8 cellular contexts compared by ENCODE assay signal in the genomic region with DNA sequence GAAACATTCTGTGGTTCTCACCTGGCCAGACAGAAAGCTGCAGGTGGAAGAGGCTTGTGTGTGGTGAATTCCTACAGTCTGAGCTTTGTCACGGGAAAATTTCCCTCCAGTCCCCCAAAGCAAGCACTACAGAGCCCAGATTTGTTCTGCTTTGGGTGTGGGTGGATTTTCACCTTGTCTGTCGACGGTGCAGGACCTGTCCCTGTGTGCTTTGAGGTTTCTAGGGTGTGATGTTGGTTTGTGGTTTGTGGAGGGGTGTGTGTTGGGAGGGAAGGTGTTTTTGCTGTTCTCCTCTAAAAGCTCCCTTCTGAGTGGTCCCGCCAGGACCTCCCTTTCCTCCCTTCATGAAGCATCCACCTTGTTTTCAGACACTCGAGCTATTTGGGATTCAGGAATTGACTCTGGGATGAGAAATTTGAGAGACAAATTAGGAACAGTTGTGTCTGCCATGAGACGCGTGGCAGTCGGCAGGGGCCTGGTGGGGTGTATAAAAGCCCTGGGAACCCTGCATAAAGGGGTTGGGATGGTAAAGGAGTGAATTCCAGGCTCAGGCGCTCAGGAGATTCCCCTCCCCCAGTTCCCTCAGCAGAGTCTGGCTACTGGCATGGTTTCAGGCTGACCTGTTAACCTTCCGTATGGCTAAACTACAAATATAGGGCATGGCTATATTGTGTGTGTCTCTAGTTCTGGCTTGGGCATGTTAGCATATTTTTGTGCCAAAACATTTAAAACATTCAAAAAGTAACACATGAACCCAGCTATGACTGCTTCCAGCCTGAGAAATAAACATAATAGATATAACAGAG.
DNase-seq lines count a peak whose midpoint lies in the region; ATAC-seq, FAIRE-seq and TF ChIP-seq lines count a peak whose summit lies in the region.

No MANE protein-coding gene starts in this region.

- H3K14ac ChIP-seq in H1 (ENCODE audit: insufficient read length), result no peak overlapping the region

- TF ChIP-seq POLR2A in H1 (IDR thresholded peaks at IDR 0.05; ENCODE audit: control extremely low read depth in 1 of 2, low read depth in 2 of 2, low read length in 2 of 2), result no peak

- H2AFZ ChIP-seq in H1 (ENCODE audit: low read length), result no peak overlapping the region

- H3K36me3 ChIP-seq in H1 (ENCODE audit: control insufficient read depth in 2 of 4, insufficient read depth in 4 of 4, low read length in 3 of 4), result no peaks in the 10 kb centered on the region

- peaks cover 27% of the 10 kb centered on the region for H3K36me3 Mint-ChIP-seq in T-cell

- no peak for TF ChIP-seq EP300 in H1 (IDR thresholded peaks at IDR 0.05; ENCODE audit: borderline replicate concordance in 1 of 2, low read depth in 2 of 2, low read length in 2 of 2)

- no peak overlapping the region for H4K5ac ChIP-seq in H1 (ENCODE audit: insufficient read length, low read depth, low read length)

- FAIRE-seq in H1 (lab: Jason Lieb, UNC), result no peak

- H3K4me1 Mint-ChIP-seq in T-cell, result peaks cover 95 to 98% (median 98%) of the 10 kb centered on the region in 3 donors

- peak overlapping the region; percentile 39; the same call in 1 of the 2 replicates for H3K18ac ChIP-seq in H1 (ENCODE audit: extremely low read depth, low read length)

- 72% methylated on average over 10 of the region's 10 CpGs; no CpG with 5 or more reads in 1 of the 2 experiments for whole genome bisulfite sequencing in H1 (ENCODE audit: extremely low coverage in 1 of 2, insufficient coverage in 1 of 2, insufficient read length in 1 of 2, insufficient replicate concordance in 2 of 2, low coverage in 1 of 2, low lambda C conversion rate in 2 of 2, missing lambda C conversion rate in 1 of 2), 2 experiments

- ATAC-seq in GM21423 (IDR thresholded peaks at IDR 0.05; ENCODE audit: unreplicated experiment) (peak; percentile 12), T-cell (replicated peaks in 1 of 4) (peak in 3 of 4 experiments; percentile 45 to 54 (median 48)), HG03108 (IDR thresholded peaks at IDR 0.05; ENCODE audit: unreplicated experiment) (no peak)

- no peak overlapping the region for H4K91ac ChIP-seq in H1 (replicated peaks; ENCODE audit: insufficient read length, low read length)

- H3K9me3 ChIP-seq in H1 (ENCODE audit: insufficient read depth in 2 of 2, low read depth in 1 of 2, low read length in 1 of 2), result no peaks in the 10 kb centered on the region

- DNase-seq in T-cell (peak in 13 of 34 experiments; percentile 16 to 51 (median 42)), H1 (ENCODE audit: low read depth in 1 of 2, low spot score in 2 of 2) (peak in 1 of 2 experiments; percentile 49), SIG-M5 (lab: John Stamatoyannopoulos, UW) (no peak), AML-193 (lab: John Stamatoyannopoulos, UW) (no peak), NCI-H524 (lab: John Stamatoyannopoulos, UW) (no peak)
- peak in 2 of 3 experiments; percentile 27 to 45 for DNase-seq in stimulated activated CD4-positive, alpha-beta T cell treated with anti-CD3 and anti-CD28 coated beads, TNF-alpha, amount 100 ng/mL, for 24 hours (ENCODE audit: low read depth in 3 of 3)

- CTCF ChIA-PET in T-cell (lab: Charles Lee), result interaction anchor here (0.6 to 2.9 kb wide), 5 partner anchors 10 to 451 kb away, joined by 3 to 12 read pairs (median 6); no protein-coding TSS in a partner anchor
- CTCF ChIA-PET in H1 (lab: Charles Lee; ENCODE audit: partially characterized antibody), result interaction anchor here (1.0 to 3.7 kb wide), 8 partner anchors 8 to 24 kb away, joined by 3 to 18 read pairs (median 6); no protein-coding TSS in a partner anchor

- no peak overlapping the region for H2BK12ac ChIP-seq in H1 (ENCODE audit: low read depth, low read length)

- peak overlapping the region in 1 of 2 experiments; percentile 40; a peak in 1 of 4 replicates for H3K4me2 ChIP-seq in H1 (ENCODE audit: insufficient read depth in 1 of 2, low read depth in 2 of 2, low read length in 2 of 2)

- peak overlapping the region; percentile 45; the same call in 1 of the 2 replicates for H2BK5ac ChIP-seq in H1 (ENCODE audit: low read depth, low read length)

- H3K79me2 ChIP-seq in H1 (ENCODE audit: control insufficient read depth in 1 of 2, insufficient read depth in 2 of 2, low read length in 2 of 2), result peaks cover 0 to 10% of the 10 kb centered on the region in 2 experiments; a peak in 1 of 4 replicates

- H3K9me3 Mint-ChIP-seq in T-cell, result no peaks in the 10 kb centered on the region

- peak overlapping the region; percentile 88; the same call in 1 of the 2 replicates for H2AK5ac ChIP-seq in H1 (ENCODE audit: low read depth, low read length)

- peaks cover 0 to 11% (median 6%) of the 10 kb centered on the region in 4 experiments; a peak in 6 of 7 replicates for H3K4me1 ChIP-seq in H1 (replicated peaks in 1 of 4; ENCODE audit: control insufficient read depth in 3 of 4, insufficient read depth in 4 of 4, low read length in 3 of 4)

- H3K27ac ChIP-seq in H1 (ENCODE audit: low read depth, low read length), result no peak overlapping the region

- H3K27me3 ChIP-seq in H1 (replicated peaks in 1 of 4; ENCODE audit: control insufficient read depth in 3 of 4, extremely low read depth in 1 of 4, insufficient read depth in 3 of 4, low read length in 3 of 4), result no peaks in the 10 kb centered on the region

- peaks cover 2% of the 10 kb centered on the region; the same call in 1 of the 2 replicates for H3K23me2 ChIP-seq in H1 (ENCODE audit: low read depth, low read length)

- POLR2A ChIA-PET in T-cell (lab: Charles Lee) (interaction anchor here in 1 of 2 donors (0.7 kb wide), 1 partner anchor 64 kb away, joined by 4 read pairs; no protein-coding TSS in a partner anchor), H1 (lab: Charles Lee; ENCODE audit: partially characterized antibody) (interaction anchor here (0.8 kb wide), 1 partner anchor 9 kb away, joined by 3 read pairs; no protein-coding TSS in a partner anchor)

- H3K23ac ChIP-seq in H1 (ENCODE audit: insufficient read length), result no peak overlapping the region

- no peak overlapping the region for H3K4me3 ChIP-seq in H1 (ENCODE audit: extremely low read depth in 1 of 4, insufficient read depth in 2 of 4, low read depth in 3 of 4, low read length in 4 of 4)

- H2BK15ac ChIP-seq in H1 (ENCODE audit: low read length), result no peak overlapping the region

- H3K27me3 Mint-ChIP-seq in T-cell, result no peaks in the 10 kb centered on the region

- H3K27ac Mint-ChIP-seq in T-cell, result peak overlapping the region; percentile 98 to 100

- H3K79me1 ChIP-seq in H1 (ENCODE audit: low read depth, low read length), result peaks cover 4% of the 10 kb centered on the region

- H3K56ac ChIP-seq in H1 (replicated peaks; ENCODE audit: insufficient read length, low read depth, low read length), result no peak overlapping the region

- no peak for TF ChIP-seq RAD21 in H1 (IDR thresholded peaks at IDR 0.05 in 1 of 2, conservative IDR thresholded peaks at IDR 0.05 in 1 of 2; ENCODE audit: low read depth in 2 of 2, low read length in 2 of 2)

- no peaks in the 10 kb centered on the region for H4K20me1 ChIP-seq in H1 (replicated peaks in 1 of 2; ENCODE audit: control insufficient read depth in 1 of 2, insufficient read depth in 2 of 2, low read length in 2 of 2)

- no peak for TF ChIP-seq CTCF in H1 (IDR thresholded peaks at IDR 0.05; ENCODE audit: control extremely low read depth in 1 of 3, insufficient read depth in 1 of 3, low read depth in 1 of 3, low read length in 3 of 3)

- no peak overlapping the region for H2BK120ac ChIP-seq in H1 (replicated peaks; ENCODE audit: low read depth, low read length)

- no peak overlapping the region for H4K8ac ChIP-seq in H1 (ENCODE audit: extremely low read depth, insufficient read depth, low read length)

- H3K9ac ChIP-seq in H1 (replicated peaks in 1 of 4; ENCODE audit: extremely low read depth in 1 of 4, low read depth in 3 of 4, low read length in 3 of 4), result no peak overlapping the region

- peak overlapping the region; percentile 79 to 89 (median 89) for H3K4me3 Mint-ChIP-seq in T-cell

- no peak overlapping the region for H2BK20ac ChIP-seq in H1 (ENCODE audit: low read length)

- H3K4ac ChIP-seq in H1 (replicated peaks; ENCODE audit: insufficient read length, low read depth, low read length), result no peak overlapping the region

TF ChIP-seq in H1, 55 proteins besides CTCF, POLR2A, EP300 and RAD21:
- TF ChIP-seq TEAD4 (IDR thresholded peaks at IDR 0.05; ENCODE audit: low read depth, low read length) (0 out of 2 replicates have a peak, but pooled peaks have one; percentile 29), ASH2L (IDR thresholded peaks at IDR 0.05; ENCODE audit: low read length) (peak; percentile 21), POLR2AphosphoS5 (IDR thresholded peaks at IDR 0.05; ENCODE audit: low read depth, low read length) (no peak)

Comparison
In these comparisons a context has a peak if more than half of its experiments do, and no peak if none do; other contexts are left out.
1. DNase-seq: peak in stimulated activated CD4-positive, alpha-beta T cell treated with anti-CD3 and anti-CD28 coated beads, TNF-alpha, amount 100 ng/mL, for 24 hours (2 of 3); none in SIG-M5 (single experiment), AML-193 (0 of 2) and NCI-H524 (0 of 2).